In the genomic region with DNA sequence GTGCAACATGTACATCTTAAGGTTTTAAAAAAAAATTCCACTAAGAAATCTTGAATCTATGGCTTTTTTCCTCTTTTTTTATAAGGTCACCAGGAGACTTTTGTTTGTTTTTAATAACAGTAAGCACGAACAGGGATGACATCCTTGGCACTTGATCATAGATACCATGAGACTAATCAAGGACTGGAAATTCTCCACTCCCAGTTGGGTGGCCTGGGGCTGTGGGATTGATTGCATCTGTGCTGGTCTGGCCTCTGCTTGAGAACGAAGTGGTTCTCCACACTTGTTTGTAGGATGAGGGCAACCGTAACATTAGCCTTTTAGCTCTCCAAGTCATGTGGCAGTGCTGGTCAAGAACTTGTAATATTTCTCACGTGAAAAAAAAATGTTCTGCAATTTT, we compare ENCODE assay signal across 28 cellular contexts. TPM values are rescaled to one million over a fixed set of nuclear protein-coding genes. Genes with fewer than 3 reads are reported as not detected.
A peak's percentile ranks its signal among the peaks of the same experiment; 100 is the strongest.
DNase-seq lines count a peak whose midpoint lies in the region; ATAC-seq, FAIRE-seq and TF ChIP-seq lines count a peak whose summit lies in the region.
"Had no signal": no experiment of that assay in that cellular context is flagged by ENCODE, and none has a peak within 500 bp of the region (broad histone marks: within the 10 kb centered on the region; RNA-seq: fewer than 3 reads in every experiment).

No MANE protein-coding gene starts in this region.

- H3K23ac ChIP-seq in IMR-90 (ENCODE audit: low read depth, low read length) (no peak overlapping the region), mesendoderm (ENCODE audit: low read length) (no peak overlapping the region)

- peaks cover 30% of the 10 kb centered on the region for H3K4me1 Mint-ChIP-seq in activated T-helper 1 cell treated with anti-CD3 and anti-CD28 coated beads, Interleukin-12 subunit alpha, Interleukin-12 subunit beta, Interleukin-2, Interleukin-4 antibody, amounts not matched to agents 30 ng/mL and 10 ng/mL and 1 ng/mL, durations not matched to agents 14 hours and 24 hours and 36 hours (ENCODE audit: low read depth)

- H4K91ac ChIP-seq in IMR-90 (ENCODE audit: insufficient read depth, low read depth, low read length), result no peak overlapping the region

- TF ChIP-seq POLR2A in IMR-90 (IDR thresholded peaks at IDR 0.05; ENCODE audit: low read depth, low read length) (no peak), K562 (conservative IDR thresholded peaks at IDR 0.05) (no peak)

- H2BK5ac ChIP-seq in IMR-90 (ENCODE audit: low read depth, low read length, poor library complexity, severe bottlenecking), result no peak overlapping the region
- no peak overlapping the region for H2BK5ac ChIP-seq in mesendoderm (ENCODE audit: low read length)

- TF ChIP-seq EP300 in K562 (IDR thresholded peaks at IDR 0.05; ENCODE audit: low read length), result no peak

- H2AFZ ChIP-seq in IMR-90 (replicated peaks; ENCODE audit: low read length, poor library complexity), result no peak overlapping the region
- no peak overlapping the region for H2AFZ ChIP-seq in K562 (ENCODE audit: low read depth, low read length)

- H3K27me3 ChIP-seq in IMR-90 (ENCODE audit: control insufficient read depth, insufficient read depth, low read length) (no peaks in the 10 kb centered on the region), K562 (ENCODE audit: control insufficient read depth in 2 of 2, insufficient read depth in 2 of 2, low read length in 2 of 2) (no peaks in the 10 kb centered on the region), mesendoderm (ENCODE audit: insufficient read depth, low read length, poor library complexity) (no peaks in the 10 kb centered on the region)
- H3K27me3 ChIP-seq: BLaER1, transverse colon had no signal

- no peak for FAIRE-seq in K562 (lab: Jason Lieb, UNC)
- FAIRE-seq: astrocyte, GM12892 had no signal

- H4K20me1 ChIP-seq in IMR-90 (ENCODE audit: insufficient read depth, low read length) (no peaks in the 10 kb centered on the region), K562 (replicated peaks; ENCODE audit: control insufficient read depth, insufficient read depth, low read length) (no peaks in the 10 kb centered on the region; the same call in 1 of the 2 replicates)
- H4K20me1 ChIP-seq: BLaER1 had no signal

- no peak overlapping the region for H3K4me3 Mint-ChIP-seq in activated T-helper 1 cell treated with anti-CD3 and anti-CD28 coated beads, Interleukin-12 subunit alpha, Interleukin-12 subunit beta, Interleukin-2, Interleukin-4 antibody, amounts not matched to agents 30 ng/mL and 10 ng/mL and 1 ng/mL, durations not matched to agents 14 hours and 24 hours and 36 hours
- H3K4me3 Mint-ChIP-seq: naive thymus-derived CD4-positive, alpha-beta T cell; T-helper 17 cell had no signal

- H3K27me3 Mint-ChIP-seq in activated T-helper 1 cell treated with anti-CD3 and anti-CD28 coated beads, Interleukin-12 subunit alpha, Interleukin-12 subunit beta, Interleukin-2, Interleukin-4 antibody, amounts not matched to agents 30 ng/mL and 10 ng/mL and 1 ng/mL, durations not matched to agents 14 hours and 24 hours and 36 hours (ENCODE audit: insufficient read depth), result no peaks in the 10 kb centered on the region
- H3K27me3 Mint-ChIP-seq: naive thymus-derived CD4-positive, alpha-beta T cell; T-helper 17 cell had no signal

- H3K4me1 ChIP-seq in IMR-90 (ENCODE audit: control insufficient read depth, insufficient read depth, low read length) (peaks cover 4% of the 10 kb centered on the region), K562 (replicated peaks in 1 of 2; ENCODE audit: control insufficient read depth in 2 of 2, insufficient read depth in 2 of 2, low read length in 2 of 2) (no peaks in the 10 kb centered on the region; a peak in 4 of 5 replicates), mesendoderm (ENCODE audit: control insufficient read depth, low read depth, low read length) (no peaks in the 10 kb centered on the region)
- H3K4me1 ChIP-seq: BLaER1 had no signal

- POLR2A ChIA-PET in IMR-90 (lab: Charles Lee; ENCODE audit: unreplicated experiment) (no interaction called here), K562 (lab: Yijun Ruan, JAX) (no interaction called here)

- H3K18ac ChIP-seq in IMR-90 (ENCODE audit: low read depth, low read length) (peak overlapping the region; percentile 44; the same call in 1 of the 2 replicates), mesendoderm (ENCODE audit: low read length) (no peak overlapping the region)

- CTCF ChIA-PET in IMR-90 (lab: Yijun Ruan, JAX), result no interaction called here
- CTCF ChIA-PET in K562 (lab: Yijun Ruan, JAX; ENCODE audit: low intra/inter-chr PET ratio), result no interaction called here

- in situ Hi-C loops in IMR-90 (cut with MboI; ENCODE audit: low sequenced_read_pairs), result no loop called here
- in situ Hi-C loops in K562 (cut with MboI), result no loop called here

- no peak overlapping the region for H3K56ac ChIP-seq in IMR-90 (ENCODE audit: extremely low read depth, insufficient read depth, low read length)
- no peak overlapping the region for H3K56ac ChIP-seq in mesendoderm (ENCODE audit: low read length)

- DNase-seq in AG09319 (ENCODE audit: extremely low read depth, low read depth) (peak; percentile 44), IMR-90 (no peak), K562 (ENCODE audit: extremely low read depth in 1 of 4, low spot score in 3 of 4) (no peak), mesendoderm (peak; percentile 46), GM20000 (ENCODE audit: low spot score) (no peak), Ammon's horn (ENCODE audit: low spot score) (no peak)
- DNase-seq in activated T-helper 1 cell treated with anti-CD3 and anti-CD28 coated beads, Interleukin-12 subunit alpha, Interleukin-12 subunit beta, Interleukin-2, Interleukin-4 antibody, amounts not matched to agents 30 ng/mL and 10 ng/mL and 1 ng/mL, durations not matched to agents 14 hours and 24 hours and 36 hours (ENCODE audit: low spot score), result no peak
- DNase-seq: activated CD4-positive, alpha-beta T cell treated with anti-CD3 and anti-CD28 coated beads for 4 hours; activated CD8-positive, alpha-beta memory T cell treated with anti-CD3 and anti-CD28 coated beads for 24 hours; activated gamma-delta T cell treated with Interleukin-2 at 50 U/mL for 16 hours; COR-L47; cortex of kidney; DND-41; GOT3; hippocampal formation; naive thymus-derived CD4-positive, alpha-beta T cell; NCI-H1092; NCI-H1930; NCI-H526; SIG-M5; stimulated activated CD4-positive, alpha-beta T cell treated with anti-CD3 and anti-CD28 coated beads, Interleukin-2, amount 100 ng/mL, for 48 hours; T-helper 17 cell; transverse colon had no signal

- WGBS in IMR-90 (ENCODE audit: extremely low coverage in 2 of 2, insufficient read length in 1 of 2), 2 experiments, result no CpG with 5 or more reads among the region's 4 CpGs
- 31% methylated on average over 4 of the region's 4 CpGs for WGBS in K562 (ENCODE audit: insufficient coverage, low coverage, missing lambda C conversion rate)
- WGBS in mesendoderm (ENCODE audit: extremely low coverage, insufficient coverage, low lambda C conversion rate), result no CpG with 5 or more reads among the region's 4 CpGs

- no TSS peak for BruUV-seq in IMR-90 (replicated peaks; lab: Mats Ljungman, UMichigan)
- no TSS peak for BruUV-seq in K562 (replicated peaks; lab: Mats Ljungman, UMichigan)

- H3K9me1 ChIP-seq in IMR-90 (ENCODE audit: insufficient read depth, low read length) (no peaks in the 10 kb centered on the region; the same call in 1 of the 2 replicates), K562 (ENCODE audit: control insufficient read depth, insufficient read depth, low read length) (no peaks in the 10 kb centered on the region)

- no peak for ATAC-seq in IMR-90 (ENCODE audit: low read depth)
- ATAC-seq in K562, result no peak
- no peak for ATAC-seq in HG03565 (IDR thresholded peaks at IDR 0.05; ENCODE audit: unreplicated experiment)
- ATAC-seq: naive thymus-derived CD4-positive, alpha-beta T cell; Panc1; T-helper 17 cell had no signal

- H3K9me3 ChIP-seq in IMR-90 (ENCODE audit: control insufficient read depth, insufficient read depth, low read length) (no peaks in the 10 kb centered on the region), K562 (replicated peaks; ENCODE audit: control insufficient read depth, insufficient read depth, low read depth, low read length) (no peaks in the 10 kb centered on the region)
- H3K9me3 ChIP-seq: transverse colon had no signal

- H3K4me3 ChIP-seq in IMR-90 (ENCODE audit: insufficient read depth, low read depth, low read length) (no peak overlapping the region), K562 (no peak overlapping the region), mesendoderm (ENCODE audit: low read length) (no peak overlapping the region)
- H3K4me3 ChIP-seq: BLaER1, transverse colon had no signal

- H3K14ac ChIP-seq in IMR-90 (replicated peaks; ENCODE audit: low read depth, low read length), result peak overlapping the region; percentile 22; the same call in 1 of the 2 replicates

- no peak overlapping the region for H2AK9ac ChIP-seq in IMR-90 (replicated peaks; ENCODE audit: low read depth, low read length, poor library complexity)

- H4K8ac ChIP-seq in IMR-90 (ENCODE audit: low read depth in 2 of 2, low read length in 2 of 2), result no peak overlapping the region
- no peak overlapping the region for H4K8ac ChIP-seq in mesendoderm (ENCODE audit: low read depth, low read length)

- H2BK120ac ChIP-seq in IMR-90 (ENCODE audit: low read depth, low read length) (no peak overlapping the region), mesendoderm (ENCODE audit: low read depth, low read length) (no peak overlapping the region)

- dilution Hi-C loops in IMR-90 (cut with HindIII; ENCODE audit: low sequenced_read_pairs, unreplicated experiment), result no loop called here

- no peak overlapping the region for H4K5ac ChIP-seq in IMR-90 (ENCODE audit: low read depth, low read length)
- H4K5ac ChIP-seq in mesendoderm (ENCODE audit: low read length), result no peak overlapping the region

- H3K36me3 Mint-ChIP-seq in activated T-helper 1 cell treated with anti-CD3 and anti-CD28 coated beads, Interleukin-12 subunit alpha, Interleukin-12 subunit beta, Interleukin-2, Interleukin-4 antibody, amounts not matched to agents 30 ng/mL and 10 ng/mL and 1 ng/mL, durations not matched to agents 14 hours and 24 hours and 36 hours (ENCODE audit: low read depth), result peaks cover 12% of the 10 kb centered on the region

- H3K9me3 Mint-ChIP-seq in activated T-helper 1 cell treated with anti-CD3 and anti-CD28 coated beads, Interleukin-12 subunit alpha, Interleukin-12 subunit beta, Interleukin-2, Interleukin-4 antibody, amounts not matched to agents 30 ng/mL and 10 ng/mL and 1 ng/mL, durations not matched to agents 14 hours and 24 hours and 36 hours, result no peaks in the 10 kb centered on the region
- H3K9me3 Mint-ChIP-seq: naive thymus-derived CD4-positive, alpha-beta T cell had no signal

- no peak for TF ChIP-seq RAD21 in IMR-90 (IDR thresholded peaks at IDR 0.05; ENCODE audit: low read length)
- TF ChIP-seq RAD21 in K562 (CRISPR knock-in tag; conservative IDR thresholded peaks at IDR 0.05 in 1 of 2, IDR thresholded peaks at IDR 0.05 in 1 of 2), result no peak

- H3K79me1 ChIP-seq in IMR-90 (ENCODE audit: low read depth in 1 of 2, low read length in 2 of 2) (peaks cover 14 to 17% of the 10 kb centered on the region in 2 experiments), mesendoderm (ENCODE audit: low read length) (peaks cover 3% of the 10 kb centered on the region)

- H3K4ac ChIP-seq in IMR-90 (ENCODE audit: low read depth, low read length) (no peak overlapping the region), mesendoderm (ENCODE audit: low read depth, low read length) (no peak overlapping the region)

- no peaks in the 10 kb centered on the region for H3K79me2 ChIP-seq in K562 (ENCODE audit: control insufficient read depth, insufficient read depth, low read length)
- peaks cover 1% of the 10 kb centered on the region for H3K79me2 ChIP-seq in mesendoderm (ENCODE audit: control insufficient read depth, insufficient read depth, low read length)

- TF ChIP-seq CTCF in AG09319 (IDR thresholded peaks at IDR 0.05; ENCODE audit: low read depth, low read length) (no peak), IMR-90 (conservative IDR thresholded peaks at IDR 0.05; ENCODE audit: low read depth, low read length) (no peak), K562 (IDR thresholded peaks at IDR 0.05 in 2 of 3, conservative IDR thresholded peaks at IDR 0.05 in 1 of 3; ENCODE audit: insufficient read depth in 2 of 3, low read depth in 1 of 3, low read length in 3 of 3) (no peak), GM20000 (IDR thresholded peaks at IDR 0.05; ENCODE audit: extremely low read depth, missing control alignments) (no peak)

- H2BK15ac ChIP-seq in IMR-90 (ENCODE audit: low read depth, low read length) (no peak overlapping the region), mesendoderm (replicated peaks; ENCODE audit: low read depth) (no peak overlapping the region)

- no peak overlapping the region for H3K4me2 ChIP-seq in IMR-90 (ENCODE audit: low read depth, low read length)
- H3K4me2 ChIP-seq in K562 (ENCODE audit: insufficient read depth, low read length), result no peak overlapping the region
- H3K4me2 ChIP-seq in mesendoderm (ENCODE audit: low read length), result no peak overlapping the region
- H3K4me2 ChIP-seq: BLaER1 had no signal

- no peak overlapping the region for H2BK20ac ChIP-seq in IMR-90 (ENCODE audit: low read depth, low read length)

- no peak overlapping the region for H3K9ac ChIP-seq in IMR-90 (ENCODE audit: low read depth, low read length)
- no peak overlapping the region for H3K9ac ChIP-seq in K562 (ENCODE audit: insufficient read depth in 1 of 2, low read depth in 2 of 2, low read length in 2 of 2)
- no peak overlapping the region for H3K9ac ChIP-seq in mesendoderm (ENCODE audit: low read length)
- H3K9ac ChIP-seq: BLaER1 had no signal

- intact Hi-C loops in IMR-90 (cut with micrococcal nuclease), result no loop called here
- intact Hi-C loops in K562 (cut with micrococcal nuclease), result loop anchor here (5.0 kb wide), 1 partner anchor 32 kb away; no protein-coding TSS in a partner anchor
- intact Hi-C loops in activated T-helper 1 cell treated with anti-CD3 and anti-CD28 coated beads, Interleukin-12 subunit alpha, Interleukin-12 subunit beta, Interleukin-2, Interleukin-4 antibody, amounts not matched to agents 30 ng/mL and 10 ng/mL and 1 ng/mL, durations not matched to agents 14 hours and 24 hours and 36 hours (cut with micrococcal nuclease), result no loop called here

- no peak overlapping the region for H3K27ac Mint-ChIP-seq in activated T-helper 1 cell treated with anti-CD3 and anti-CD28 coated beads, Interleukin-12 subunit alpha, Interleukin-12 subunit beta, Interleukin-2, Interleukin-4 antibody, amounts not matched to agents 30 ng/mL and 10 ng/mL and 1 ng/mL, durations not matched to agents 14 hours and 24 hours and 36 hours
- H3K27ac Mint-ChIP-seq: naive thymus-derived CD4-positive, alpha-beta T cell; T-helper 17 cell had no signal

- H3K27ac ChIP-seq in IMR-90 (ENCODE audit: insufficient read depth, low read length) (no peak overlapping the region), K562 (ENCODE audit: extremely low read depth, low read depth, low read length) (no peak overlapping the region), mesendoderm (ENCODE audit: low read depth, low read length) (no peak overlapping the region)
- H3K27ac ChIP-seq: BLaER1, transverse colon had no signal

- no peaks in the 10 kb centered on the region for H3K36me3 ChIP-seq in IMR-90 (ENCODE audit: control insufficient read depth, insufficient read depth, low read length)
- H3K36me3 ChIP-seq in K562 (ENCODE audit: control insufficient read depth, insufficient read depth, low read length), result no peaks in the 10 kb centered on the region
- no peaks in the 10 kb centered on the region for H3K36me3 ChIP-seq in mesendoderm (ENCODE audit: control insufficient read depth, insufficient read depth, low read length)
- H3K36me3 ChIP-seq: transverse colon had no signal

- H2AK5ac ChIP-seq in IMR-90 (ENCODE audit: low read depth, low read length) (no peak overlapping the region), mesendoderm (ENCODE audit: low read length) (no peak overlapping the region)

RNA-seq across cellular contexts. Expression of gene SNX25, which starts 35.4 kb away (rescaled TPM):
- total RNA-seq in IMR-90 (2012; rRNA removed) (28.3 and 30.0 TPM in 2 replicates), K562 (2014; rRNA removed) (9.4 and 10.4 TPM in 2 replicates), K562 (2014; rRNA removed; fragmentation: Illumina TruSeq; extraction: Trizol) (15.5 and 18.0 TPM in 2 replicates), K562 (2015; rRNA removed; fragmentation: Illumina TruSeq; extraction: Trizol) (12.7 and 14.4 TPM in 2 replicates), K562 (2021) (12.6 and 14.4 TPM in 2 replicates)
- polyA plus RNA-seq in IMR-90 (2012; rRNA removed) (9.2 and 11.4 TPM in 2 replicates), K562 (2011; rRNA removed) (21.9 and 23.4 TPM in 2 replicates), K562 (2014; fragmentation: Illumina TruSeq; extraction: Trizol) (10.4 and 13.3 TPM in 2 replicates), K562 (2014; fragmentation: Nextera tagmentation; extraction: Ambion mirVana) (1 to 10 TPM; 2.5 TPM), K562 (2014; rRNA removed) (9.5 and 9.6 TPM in 2 replicates)
- polyA plus RNA-seq in IMR-90 (2012; cell fraction: cytosol; rRNA removed), result 3.2 and 4.7 TPM in 2 replicates
- polyA plus RNA-seq in IMR-90 (2012; cell fraction: nucleus; rRNA removed; ENCODE audit: low replicate concordance), result 2.4 and 9.8 TPM in 2 replicates
- total RNA-seq in K562 (2011; cell fraction: chromatin; rRNA removed; ENCODE audit: low replicate concordance), result 50.4 and 67.3 TPM in 2 replicates
- total RNA-seq in K562 (2011; cell fraction: nucleolus; rRNA removed), result 12.7 and 16.2 TPM in 2 replicates
- total RNA-seq in K562 (2011; cell fraction: nucleoplasm; rRNA removed), result 27.6 and 33.9 TPM in 2 replicates
- polyA plus RNA-seq in K562 (2011; cell fraction: cytosol; rRNA removed), result 2.3 and 9.1 TPM in 2 replicates
- polyA plus RNA-seq in K562 (2011; cell fraction: nucleus; rRNA removed), result 13.5 and 17.9 TPM in 2 replicates
- 6.5 and 10.3 TPM in 2 replicates for polyA plus RNA-seq in K562 (2012)
- 57.4 and 75.6 TPM in 2 replicates for polyA minus RNA-seq in K562 (2011; rRNA and poly(A)+ RNA removed)
- 14.9 and 15.0 TPM in 2 replicates for polyA minus RNA-seq in K562 (2011; cell fraction: cytosol; rRNA and poly(A)+ RNA removed)
- polyA minus RNA-seq in K562 (2011; cell fraction: nucleus; rRNA and poly(A)+ RNA removed), result 11.8 and 26.8 TPM in 2 replicates
- polyA plus RNA-seq in mesendoderm (2013, experiment 1 of 2), result 7.4 TPM
- polyA plus RNA-seq in mesendoderm (2013, experiment 2 of 2), result 7.6 TPM
- total RNA-seq in activated T-helper 1 cell treated with anti-CD3 and anti-CD28 coated beads, Interleukin-12 subunit alpha, Interleukin-12 subunit beta, Interleukin-2, Interleukin-4 antibody, amounts not matched to agents 30 ng/mL and 10 ng/mL and 1 ng/mL, durations not matched to agents 14 hours and 24 hours and 36 hours, result 22.9 and 25.3 TPM in 2 replicates

RNA-seq across cellular contexts. Expression of gene CFAP97, which starts 41.0 kb away (rescaled TPM):
- 16.0 and 33.9 TPM in 2 replicates for total RNA-seq in IMR-90 (2012; rRNA removed)
- polyA plus RNA-seq in IMR-90 (2012; rRNA removed), result 12.7 and 14.5 TPM in 2 replicates
- polyA plus RNA-seq in IMR-90 (2012; cell fraction: cytosol; rRNA removed), result 1.5 and 2.1 TPM in 2 replicates
- polyA plus RNA-seq in IMR-90 (2012; cell fraction: nucleus; rRNA removed; ENCODE audit: low replicate concordance), result 0.60 and 8.5 TPM in 2 replicates
- 13.8 and 79.1 TPM in 2 replicates for total RNA-seq in K562 (2011; cell fraction: chromatin; rRNA removed; ENCODE audit: low replicate concordance)
- 7.0 and 11.4 TPM in 2 replicates for total RNA-seq in K562 (2011; cell fraction: nucleolus; rRNA removed)
- total RNA-seq in K562 (2011; cell fraction: nucleoplasm; rRNA removed), result 19.9 and 32.4 TPM in 2 replicates
- 19.9 and 22.0 TPM in 2 replicates for total RNA-seq in K562 (2014; rRNA removed)
- 57.7 and 68.7 TPM in 2 replicates for total RNA-seq in K562 (2014; rRNA removed; fragmentation: Illumina TruSeq; extraction: Trizol)
- 51.3 and 57.5 TPM in 2 replicates for total RNA-seq in K562 (2015; rRNA removed; fragmentation: Illumina TruSeq; extraction: Trizol)
- 42.7 and 44.6 TPM in 2 replicates for total RNA-seq in K562 (2021)
- polyA plus RNA-seq in K562 (2011; rRNA removed), result 48.0 and 57.8 TPM in 2 replicates
- polyA plus RNA-seq in K562 (2011; cell fraction: cytosol; rRNA removed), result 9.1 and 19.2 TPM in 2 replicates
- 14.3 and 16.2 TPM in 2 replicates for polyA plus RNA-seq in K562 (2011; cell fraction: nucleus; rRNA removed)
- 23.9 and 27.7 TPM in 2 replicates for polyA plus RNA-seq in K562 (2012)
- polyA plus RNA-seq in K562 (2014; fragmentation: Illumina TruSeq; extraction: Trizol), result 35.7 and 44.4 TPM in 2 replicates
- 10 to 100 TPM; 17.3 to 42.7 TPM for polyA plus RNA-seq in K562 (2014; fragmentation: Nextera tagmentation; extraction: Ambion mirVana)
- 21.3 and 24.6 TPM in 2 replicates for polyA plus RNA-seq in K562 (2014; rRNA removed)
- polyA minus RNA-seq in K562 (2011; rRNA and poly(A)+ RNA removed), result 82.2 and 111 TPM in 2 replicates
- 22.3 and 34.3 TPM in 2 replicates for polyA minus RNA-seq in K562 (2011; cell fraction: cytosol; rRNA and poly(A)+ RNA removed)
- 14.9 and 27.8 TPM in 2 replicates for polyA minus RNA-seq in K562 (2011; cell fraction: nucleus; rRNA and poly(A)+ RNA removed)
- 26.2 TPM for polyA plus RNA-seq in mesendoderm (2013, experiment 1 of 2)
- polyA plus RNA-seq in mesendoderm (2013, experiment 2 of 2), result 25.7 TPM
- 52.4 and 54.6 TPM in 2 replicates for total RNA-seq in activated T-helper 1 cell treated with anti-CD3 and anti-CD28 coated beads, Interleukin-12 subunit alpha, Interleukin-12 subunit beta, Interleukin-2, Interleukin-4 antibody, amounts not matched to agents 30 ng/mL and 10 ng/mL and 1 ng/mL, durations not matched to agents 14 hours and 24 hours and 36 hours

Comparison
In these comparisons a context has a peak if more than half of its experiments do, and no peak if none do; other contexts are left out.
1. DNase-seq: peak in AG09319 (single experiment) and mesendoderm (single experiment); none in IMR-90 (single experiment), K562 (0 of 4), GM20000 (single experiment), activated T-helper 1 cell treated with anti-CD3 and anti-CD28 coated beads, Interleukin-12 subunit alpha, Interleukin-12 subunit beta, Interleukin-2, Interleukin-4 antibody, amounts not matched to agents 30 ng/mL and 10 ng/mL and 1 ng/mL, durations not matched to agents 14 hours and 24 hours and 36 hours (single experiment) and Ammon's horn (single experiment).